Comparison of ENCODE assay signal across 8 cellular contexts in the genomic region with DNA sequence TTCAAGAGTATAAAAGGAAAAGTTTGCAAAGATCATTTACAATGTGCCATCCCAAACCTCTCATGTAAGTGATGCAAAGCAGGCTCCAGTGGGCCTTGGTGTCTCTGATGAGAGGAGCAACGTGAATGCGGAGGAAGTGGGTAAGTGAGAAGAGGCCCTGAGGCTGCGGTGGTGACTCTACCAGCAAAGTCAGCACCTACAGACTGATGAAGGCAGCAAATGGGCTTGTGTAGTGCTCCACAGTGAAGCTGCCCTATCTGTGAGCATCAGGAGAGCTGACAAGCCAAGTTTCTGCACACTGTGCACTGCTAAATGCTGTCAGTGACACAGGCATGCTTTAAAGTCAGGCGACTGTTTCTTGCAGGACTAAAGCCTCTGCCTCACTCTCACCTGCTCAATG. TPM values are rescaled to one million over a fixed set of nuclear protein-coding genes. Genes with fewer than 3 reads are reported as not detected.
DNase-seq lines count a peak whose midpoint lies in the region; ATAC-seq and TF ChIP-seq lines count a peak whose summit lies in the region.

No MANE protein-coding gene starts in this region.

- peaks cover 74% of the 10 kb centered on the region for H3K4me1 Mint-ChIP-seq in activated naive CD4-positive, alpha-beta T cell treated with anti-CD3 and anti-CD28 coated beads, Interleukin-2, amount 50 U/mL, for 24 hours

- CTCF ChIA-PET in PC-9 (lab: Charles Lee), result no interaction called here

- ATAC-seq in HG03196 (IDR thresholded peaks at IDR 0.05; ENCODE audit: unreplicated experiment), result no peak

- H3K4me3 ChIP-seq in Peyer's patch (no peak overlapping the region), PC-9 (no peak overlapping the region)

- H3K9me3 ChIP-seq in Peyer's patch, result no peaks in the 10 kb centered on the region
- no peaks in the 10 kb centered on the region for H3K9me3 ChIP-seq in PC-9 (ENCODE audit: insufficient read depth, low read depth)

- intact Hi-C loops in PC-9 (cut with micrococcal nuclease; ENCODE audit: unreplicated experiment), result no loop called here

- no peaks in the 10 kb centered on the region for H3K79me2 ChIP-seq in PC-9 (ENCODE audit: low read depth)

- DNase-seq in Peyer's patch, result peak in 2 of 3 donors; percentile 86 to 90
- peak in 2 of 3 experiments; percentile 51 to 55 for DNase-seq in stimulated activated CD4-positive, alpha-beta T cell treated with anti-CD3 and anti-CD28 coated beads, TNF-alpha, amount 100 ng/mL, for 4 hours (ENCODE audit: low read depth in 3 of 3)
- no peak for DNase-seq in NCI-H187 (lab: John Stamatoyannopoulos, UW)
- DNase-seq in PC-9, result no peak
- DNase-seq in COLO829 (ENCODE audit: low spot score), result no peak

- H3K27ac Mint-ChIP-seq in activated naive CD4-positive, alpha-beta T cell treated with anti-CD3 and anti-CD28 coated beads, Interleukin-2, amount 50 U/mL, for 24 hours, result peak overlapping the region; percentile 91

- in situ Hi-C loops in GM18951 (cut with MboI; ENCODE audit: low sequenced_read_pairs, unreplicated experiment), result no loop called here

- peak overlapping the region; percentile 51 for H3K4me3 Mint-ChIP-seq in activated naive CD4-positive, alpha-beta T cell treated with anti-CD3 and anti-CD28 coated beads, Interleukin-2, amount 50 U/mL, for 24 hours

- TF ChIP-seq POLR2A in GM18951 (IDR thresholded peaks at IDR 0.05; ENCODE audit: extremely low read depth, insufficient read depth, insufficient read length) (peak; percentile 35), Peyer's patch (IDR thresholded peaks at IDR 0.05) (no peak)

- H3F3A ChIP-seq in PC-9 (ENCODE audit: insufficient read depth, low read depth), result no peaks in the 10 kb centered on the region

- H3K36me3 Mint-ChIP-seq in activated naive CD4-positive, alpha-beta T cell treated with anti-CD3 and anti-CD28 coated beads, Interleukin-2, amount 50 U/mL, for 24 hours, result no peaks in the 10 kb centered on the region

- BruUV-seq in PC-9 (replicated peaks; lab: Mats Ljungman, UMichigan), result no TSS peak

- no peak overlapping the region for H3K4me2 ChIP-seq in PC-9

- TF ChIP-seq CTCF in Peyer's patch (IDR thresholded peaks at IDR 0.05), result no peak
- no peak for TF ChIP-seq CTCF in PC-9 (conservative IDR thresholded peaks at IDR 0.05)

- H3K27ac ChIP-seq in Peyer's patch (peak overlapping the region in 2 of 4 donors; percentile 9 to 57), PC-9 (no peak overlapping the region)

- H4K20me1 ChIP-seq in PC-9 (ENCODE audit: insufficient read depth), result no peaks in the 10 kb centered on the region

- H3K36me3 ChIP-seq in Peyer's patch (no peaks in the 10 kb centered on the region), PC-9 (ENCODE audit: low read depth) (no peaks in the 10 kb centered on the region)

- H3K27me3 ChIP-seq in Peyer's patch (no peaks in the 10 kb centered on the region), PC-9 (ENCODE audit: insufficient read depth, low read depth) (no peaks in the 10 kb centered on the region)

- no peak overlapping the region for H2AFZ ChIP-seq in PC-9

- no peaks in the 10 kb centered on the region for H3K27me3 Mint-ChIP-seq in activated naive CD4-positive, alpha-beta T cell treated with anti-CD3 and anti-CD28 coated beads, Interleukin-2, amount 50 U/mL, for 24 hours

- H3K4me1 ChIP-seq in Peyer's patch (peaks cover 0 to 26% (median 14%) of the 10 kb centered on the region in 4 donors), PC-9 (replicated peaks; ENCODE audit: insufficient read depth) (peaks cover 17% of the 10 kb centered on the region)

- POLR2A ChIA-PET in PC-9 (lab: Charles Lee; ENCODE audit: unreplicated experiment), result no interaction called here

- no peaks in the 10 kb centered on the region for H3K9me2 ChIP-seq in PC-9 (ENCODE audit: insufficient read depth)

- H3K9me3 Mint-ChIP-seq in activated naive CD4-positive, alpha-beta T cell treated with anti-CD3 and anti-CD28 coated beads, Interleukin-2, amount 50 U/mL, for 24 hours, result no peaks in the 10 kb centered on the region

RNA-seq across cellular contexts. Expression of a gene that starts 15.6 kb away (rescaled TPM):
- total RNA-seq in Peyer's patch (10 to 100 TPM; 16.5 to 66.0 (median 46.2) TPM), PC-9 (2021) (45.4 and 55.2 TPM in 2 replicates)

Comparison
In these comparisons a context has a peak if more than half of its experiments do, and no peak if none do; other contexts are left out.
1. DNase-seq: peak in Peyer's patch (2 of 3) and stimulated activated CD4-positive, alpha-beta T cell treated with anti-CD3 and anti-CD28 coated beads, TNF-alpha, amount 100 ng/mL, for 4 hours (2 of 3); none in NCI-H187 (0 of 2), PC-9 (0 of 2) and COLO829 (single experiment).